ENCODE assay signal across 23 cellular contexts in the genomic region with DNA sequence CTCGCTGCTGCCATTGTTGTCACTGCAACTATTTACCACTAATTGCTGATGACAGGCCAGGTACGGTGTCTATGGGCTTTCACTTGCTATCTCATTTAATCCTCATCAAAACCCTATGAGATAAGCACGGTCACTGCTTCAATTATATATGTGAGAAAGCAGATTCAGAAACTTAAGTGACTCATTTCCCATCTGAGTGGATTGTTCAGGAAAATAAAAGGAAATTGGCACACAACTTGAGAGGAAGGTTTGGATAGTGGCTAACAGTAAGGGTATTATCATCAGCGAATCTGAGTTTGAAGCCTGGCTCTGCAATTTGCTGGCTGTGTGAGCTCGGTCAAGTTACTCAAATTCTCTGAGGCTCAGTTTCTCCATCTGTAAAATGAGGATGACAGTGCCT.
DNase-seq lines count a peak whose midpoint lies in the region; ATAC-seq, FAIRE-seq and TF ChIP-seq lines count a peak whose summit lies in the region.
"Had no signal": no experiment of that assay in that cellular context is flagged by ENCODE, and none has a peak within 500 bp of the region (broad histone marks: within the 10 kb centered on the region; RNA-seq: fewer than 3 reads in every experiment).

No MANE protein-coding gene starts in this region.

- H2BK120ac ChIP-seq in IMR-90 (ENCODE audit: low read depth, low read length): no peak overlapping the region

- no peak for ATAC-seq in IMR-90 (ENCODE audit: low read depth)
- ATAC-seq in stimulated activated effector memory CD8-positive, alpha-beta T cell treated with anti-CD3 and anti-CD28 coated beads, Interleukin-12 subunit alpha, Interleukin-12 subunit beta, amount 100 ng/mL, for 72 hours: no peak
- ATAC-seq: HepG2 had no signal

- H3K4me1 Mint-ChIP-seq in astrocyte (ENCODE audit: low read depth, unreplicated experiment): peaks cover 13% of the 10 kb centered on the region
- no peaks in the 10 kb centered on the region for H3K4me1 Mint-ChIP-seq in stimulated activated effector memory CD8-positive, alpha-beta T cell treated with anti-CD3 and anti-CD28 coated beads, Interleukin-12 subunit alpha, Interleukin-12 subunit beta, amount 100 ng/mL, for 72 hours
- H3K4me1 Mint-ChIP-seq in activated CD4-positive, alpha-beta T cell treated with anti-CD3 and anti-CD28 coated beads, Interleukin-2, amount 10 ng/mL, durations not matched to agents 24 days and 14 days: no peaks in the 10 kb centered on the region

- FAIRE-seq in astrocyte (lab: Jason Lieb, UNC): peak; percentile 43
- FAIRE-seq: A204.1, G401.6, HepG2 had no signal

- no peak for TF ChIP-seq POLR2A in IMR-90 (IDR thresholded peaks at IDR 0.05; ENCODE audit: low read depth, low read length)

- H2AFZ ChIP-seq in IMR-90 (replicated peaks; ENCODE audit: low read length, poor library complexity): no peak overlapping the region
- H2AFZ ChIP-seq in astrocyte (ENCODE audit: low read depth, low read length): no peak overlapping the region

- no peak overlapping the region for H3K4me3 Mint-ChIP-seq in astrocyte (ENCODE audit: unreplicated experiment)
- no peak overlapping the region for H3K4me3 Mint-ChIP-seq in stimulated activated effector memory CD8-positive, alpha-beta T cell treated with anti-CD3 and anti-CD28 coated beads, Interleukin-12 subunit alpha, Interleukin-12 subunit beta, amount 100 ng/mL, for 72 hours
- H3K4me3 Mint-ChIP-seq in activated CD4-positive, alpha-beta T cell treated with anti-CD3 and anti-CD28 coated beads, Interleukin-2, amount 10 ng/mL, durations not matched to agents 24 days and 14 days: no peak overlapping the region
- H3K4me3 Mint-ChIP-seq: CD4-positive, alpha-beta memory T cell; HFFc6 had no signal

- no peak overlapping the region for H4K91ac ChIP-seq in IMR-90 (ENCODE audit: insufficient read depth, low read depth, low read length)

- no peak overlapping the region for H4K8ac ChIP-seq in IMR-90 (ENCODE audit: low read depth in 2 of 2, low read length in 2 of 2)

- H2BK5ac ChIP-seq in IMR-90 (ENCODE audit: low read depth, low read length, poor library complexity, severe bottlenecking): no peak overlapping the region

- peaks cover 2% of the 10 kb centered on the region for H3K27me3 Mint-ChIP-seq in astrocyte (ENCODE audit: low read depth, unreplicated experiment)
- H3K27me3 Mint-ChIP-seq in activated CD4-positive, alpha-beta T cell treated with anti-CD3 and anti-CD28 coated beads, Interleukin-2, amount 10 ng/mL, durations not matched to agents 24 days and 14 days: peaks cover 2% of the 10 kb centered on the region

- no peak overlapping the region for H3K18ac ChIP-seq in IMR-90 (ENCODE audit: low read depth, low read length)

- no peaks in the 10 kb centered on the region for H3K9me3 ChIP-seq in BLaER1 treated with 17β-estradiol and CSF1 and Interleukin-3, amounts not matched to agents 10 nM and 100 nM (replicated peaks in 1 of 11)
- H3K9me3 ChIP-seq in IMR-90 (ENCODE audit: control insufficient read depth, insufficient read depth, low read length) (no peaks in the 10 kb centered on the region), astrocyte (ENCODE audit: insufficient read depth, low read depth, low read length) (no peaks in the 10 kb centered on the region)

- H3K79me2 ChIP-seq in astrocyte (ENCODE audit: insufficient read depth, low read length): no peaks in the 10 kb centered on the region

- dilution Hi-C loops in IMR-90 (cut with HindIII; ENCODE audit: low sequenced_read_pairs, unreplicated experiment): no loop called here

- WGBS in IMR-90 (ENCODE audit: extremely low coverage in 2 of 2, insufficient read length in 1 of 2), 2 experiments: no CpG with 5 or more reads among the region's 5 CpGs

- H3K27me3 ChIP-seq in BLaER1 treated with 17β-estradiol and CSF1 and Interleukin-3, amounts not matched to agents 10 nM and 100 nM: no peaks in the 10 kb centered on the region
- H3K27me3 ChIP-seq in IMR-90 (ENCODE audit: control insufficient read depth, insufficient read depth, low read length) (peaks cover 3% of the 10 kb centered on the region; the same call in 1 of the 2 replicates), astrocyte (ENCODE audit: insufficient read depth, low read length) (no peaks in the 10 kb centered on the region)

- DNase-seq in IMR-90 (peak; percentile 12), astrocyte (ENCODE audit: low read depth) (peak; percentile 26), foreskin melanocyte (peak; percentile 48), SKM-1 (lab: John Stamatoyannopoulos, UW; ENCODE audit: unreplicated experiment) (no peak), DMS79 treated with DMSO at 0.1 percent for 48 hours (lab: John Stamatoyannopoulos, UW) (no peak)
- DNase-seq in stimulated activated effector memory CD8-positive, alpha-beta T cell treated with anti-CD3 and anti-CD28 coated beads, Interleukin-12 subunit alpha, Interleukin-12 subunit beta, amount 100 ng/mL, for 72 hours (ENCODE audit: low spot score in 2 of 2): no peak
- DNase-seq in activated CD4-positive, alpha-beta T cell treated with anti-CD3 and anti-CD28 coated beads, Interleukin-2, amount 10 ng/mL, durations not matched to agents 24 days and 14 days: no peak
- DNase-seq: CD4-positive, alpha-beta memory T cell; DMS53; H7; HFFc6; KG1; NCI-H1048; NCI-H146; NCI-H2081; NCI-H510A; NCI-H748 treated with DMSO at 0.1 percent for 48 hours; SIG-M5 had no signal

- H3K27ac ChIP-seq in BLaER1 treated with 17β-estradiol and CSF1 and Interleukin-3, amounts not matched to agents 10 nM and 100 nM: no peak overlapping the region
- H3K27ac ChIP-seq in IMR-90 (ENCODE audit: insufficient read depth, low read length) (no peak overlapping the region), astrocyte (ENCODE audit: low read depth, low read length) (no peak overlapping the region)
- H3K27ac ChIP-seq: RWPE1 had no signal

- no peak overlapping the region for H2AK5ac ChIP-seq in IMR-90 (ENCODE audit: low read depth, low read length)

- no peak overlapping the region for H3K4ac ChIP-seq in IMR-90 (ENCODE audit: low read depth, low read length)

- no peak overlapping the region for H3K23ac ChIP-seq in IMR-90 (ENCODE audit: low read depth, low read length)

- H3K9me3 Mint-ChIP-seq in astrocyte (ENCODE audit: unreplicated experiment): no peaks in the 10 kb centered on the region
- peaks cover 2% of the 10 kb centered on the region for H3K9me3 Mint-ChIP-seq in stimulated activated effector memory CD8-positive, alpha-beta T cell treated with anti-CD3 and anti-CD28 coated beads, Interleukin-12 subunit alpha, Interleukin-12 subunit beta, amount 100 ng/mL, for 72 hours
- no peaks in the 10 kb centered on the region for H3K9me3 Mint-ChIP-seq in activated CD4-positive, alpha-beta T cell treated with anti-CD3 and anti-CD28 coated beads, Interleukin-2, amount 10 ng/mL, durations not matched to agents 24 days and 14 days
- H3K9me3 Mint-ChIP-seq: HFFc6 had no signal

- no peak overlapping the region for H2BK20ac ChIP-seq in IMR-90 (ENCODE audit: low read depth, low read length)

- H3K36me3 ChIP-seq in BLaER1 treated with 17β-estradiol and CSF1 and Interleukin-3, amounts not matched to agents 10 nM and 100 nM: no peaks in the 10 kb centered on the region
- H3K36me3 ChIP-seq in IMR-90 (ENCODE audit: control insufficient read depth, insufficient read depth, low read length): no peaks in the 10 kb centered on the region
- H3K36me3 ChIP-seq in astrocyte (ENCODE audit: insufficient read depth, low read length): no peaks in the 10 kb centered on the region

- no peak overlapping the region for H4K5ac ChIP-seq in IMR-90 (ENCODE audit: low read depth, low read length)

- H3K27ac Mint-ChIP-seq in astrocyte (ENCODE audit: unreplicated experiment): no peak overlapping the region
- no peak overlapping the region for H3K27ac Mint-ChIP-seq in stimulated activated effector memory CD8-positive, alpha-beta T cell treated with anti-CD3 and anti-CD28 coated beads, Interleukin-12 subunit alpha, Interleukin-12 subunit beta, amount 100 ng/mL, for 72 hours
- H3K27ac Mint-ChIP-seq in activated CD4-positive, alpha-beta T cell treated with anti-CD3 and anti-CD28 coated beads, Interleukin-2, amount 10 ng/mL, durations not matched to agents 24 days and 14 days: no peak overlapping the region
- H3K27ac Mint-ChIP-seq: CD4-positive, alpha-beta memory T cell; HFFc6 had no signal

- H3K9ac ChIP-seq in BLaER1 treated with 17β-estradiol and CSF1 and Interleukin-3, amounts not matched to agents 10 nM and 100 nM: no peak overlapping the region
- no peak overlapping the region for H3K9ac ChIP-seq in IMR-90 (ENCODE audit: low read depth, low read length)
- no peak overlapping the region for H3K9ac ChIP-seq in astrocyte (ENCODE audit: low read length)

- intact Hi-C loops in IMR-90 (cut with micrococcal nuclease): no loop called here
- intact Hi-C loops in activated CD4-positive, alpha-beta T cell treated with anti-CD3 and anti-CD28 coated beads, Interleukin-2, amount 10 ng/mL, durations not matched to agents 24 days and 14 days (cut with micrococcal nuclease): no loop called here

- H3K4me3 ChIP-seq in BLaER1 treated with 17β-estradiol and CSF1 and Interleukin-3, amounts not matched to agents 10 nM and 100 nM: no peak overlapping the region
- H3K4me3 ChIP-seq in IMR-90 (ENCODE audit: insufficient read depth, low read depth, low read length): no peak overlapping the region
- H3K4me3 ChIP-seq in astrocyte (ENCODE audit: insufficient read depth, low read depth, low read length): no peak overlapping the region

- POLR2A ChIA-PET in IMR-90 (lab: Charles Lee; ENCODE audit: unreplicated experiment): no interaction called here

- H3K14ac ChIP-seq in IMR-90 (replicated peaks; ENCODE audit: low read depth, low read length): no peak overlapping the region

- peaks cover 20 to 58% (median 37%) of the 10 kb centered on the region in 10 experiments for H3K4me1 ChIP-seq in BLaER1 treated with 17β-estradiol and CSF1 and Interleukin-3, amounts not matched to agents 10 nM and 100 nM
- H3K4me1 ChIP-seq in IMR-90 (ENCODE audit: control insufficient read depth, insufficient read depth, low read length) (no peaks in the 10 kb centered on the region), astrocyte (ENCODE audit: insufficient read depth, low read length) (peaks cover 12% of the 10 kb centered on the region)

- in situ Hi-C loops in IMR-90 (cut with MboI; ENCODE audit: low sequenced_read_pairs): no loop called here

- TF ChIP-seq RAD21 in IMR-90 (IDR thresholded peaks at IDR 0.05; ENCODE audit: low read length): no peak

- H2AK9ac ChIP-seq in IMR-90 (replicated peaks; ENCODE audit: low read depth, low read length, poor library complexity): no peak overlapping the region

- CTCF ChIA-PET in IMR-90 (lab: Yijun Ruan, JAX): no interaction called here

- H3K36me3 Mint-ChIP-seq in astrocyte (ENCODE audit: low read depth, unreplicated experiment): no peaks in the 10 kb centered on the region
- H3K36me3 Mint-ChIP-seq in stimulated activated effector memory CD8-positive, alpha-beta T cell treated with anti-CD3 and anti-CD28 coated beads, Interleukin-12 subunit alpha, Interleukin-12 subunit beta, amount 100 ng/mL, for 72 hours: no peaks in the 10 kb centered on the region
- H3K36me3 Mint-ChIP-seq in activated CD4-positive, alpha-beta T cell treated with anti-CD3 and anti-CD28 coated beads, Interleukin-2, amount 10 ng/mL, durations not matched to agents 24 days and 14 days (ENCODE audit: low read depth): no peaks in the 10 kb centered on the region
- H3K36me3 Mint-ChIP-seq: CD4-positive, alpha-beta memory T cell had no signal

- no peak overlapping the region for H2BK15ac ChIP-seq in IMR-90 (ENCODE audit: low read depth, low read length)

- H3K79me1 ChIP-seq in IMR-90 (ENCODE audit: low read depth in 1 of 2, low read length in 2 of 2): no peaks in the 10 kb centered on the region

- H3K4me2 ChIP-seq in BLaER1 treated with 17β-estradiol and CSF1 and Interleukin-3, amounts not matched to agents 10 nM and 100 nM: peak overlapping the region in 6 of 11 experiments; percentile 7 to 63 (median 44); a peak in 10 of 22 replicates
- H3K4me2 ChIP-seq in IMR-90 (ENCODE audit: low read depth, low read length) (no peak overlapping the region), astrocyte (ENCODE audit: low read length) (no peak overlapping the region)

- H3K9me1 ChIP-seq in IMR-90 (ENCODE audit: insufficient read depth, low read length): no peaks in the 10 kb centered on the region; the same call in 1 of the 2 replicates

- H4K20me1 ChIP-seq in BLaER1 treated with 17β-estradiol and CSF1 and Interleukin-3, amounts not matched to agents 10 nM and 100 nM: no peaks in the 10 kb centered on the region
- H4K20me1 ChIP-seq in IMR-90 (ENCODE audit: insufficient read depth, low read length) (no peaks in the 10 kb centered on the region), astrocyte (ENCODE audit: insufficient read depth, low read length) (no peaks in the 10 kb centered on the region)

- TF ChIP-seq CTCF in IMR-90 (conservative IDR thresholded peaks at IDR 0.05; ENCODE audit: low read depth, low read length): no peak
- TF ChIP-seq CTCF in astrocyte (IDR thresholded peaks at IDR 0.05; ENCODE audit: insufficient read depth, low read depth, low read length): no peak

- BruUV-seq in IMR-90 (replicated peaks; lab: Mats Ljungman, UMichigan): no TSS peak

- no peak overlapping the region for H3K56ac ChIP-seq in IMR-90 (ENCODE audit: extremely low read depth, insufficient read depth, low read length)

Comparison
In these comparisons a context has a peak if more than half of its experiments do, and no peak if none do; other contexts are left out.
1. H3K4me2 ChIP-seq: peak in BLaER1 treated with 17β-estradiol and CSF1 and Interleukin-3, amounts not matched to agents 10 nM and 100 nM (6 of 11); none in IMR-90 (single experiment) and astrocyte (single experiment).
2. DNase-seq: peak in IMR-90 (single experiment), astrocyte (single experiment) and foreskin melanocyte (single experiment); none in stimulated activated effector memory CD8-positive, alpha-beta T cell treated with anti-CD3 and anti-CD28 coated beads, Interleukin-12 subunit alpha, Interleukin-12 subunit beta, amount 100 ng/mL, for 72 hours (0 of 2), SKM-1 (single experiment), DMS79 treated with DMSO at 0.1 percent for 48 hours (single experiment) and activated CD4-positive, alpha-beta T cell treated with anti-CD3 and anti-CD28 coated beads, Interleukin-2, amount 10 ng/mL, durations not matched to agents 24 days and 14 days (single experiment).